18 cellular contexts compared by ENCODE assay signal in the genomic region with DNA sequence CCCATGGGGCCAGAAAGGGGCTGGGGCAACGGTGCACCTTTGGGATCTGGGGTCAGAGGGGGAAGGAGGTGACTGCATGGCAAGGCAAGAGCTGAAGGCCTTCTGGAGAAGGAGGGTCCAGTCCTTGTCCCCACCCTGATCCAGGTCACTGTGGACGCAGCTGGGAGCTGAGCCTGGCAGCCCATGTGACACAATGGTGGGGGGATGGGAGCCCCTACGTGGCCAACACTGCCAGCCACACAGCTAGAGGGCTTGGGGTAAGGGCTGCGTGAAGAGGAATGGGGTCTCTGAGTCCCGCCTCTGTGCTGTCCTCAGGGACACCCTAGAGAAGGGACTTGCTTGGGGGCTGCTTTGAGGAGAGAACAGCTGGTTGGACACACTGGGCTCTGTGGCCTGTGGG. TPM values are rescaled to one million over a fixed set of nuclear protein-coding genes. Genes with fewer than 3 reads are reported as not detected.
"Had no signal": no experiment of that assay in that cellular context is flagged by ENCODE, and none has a peak within 500 bp of the region (broad histone marks: within the 10 kb centered on the region; RNA-seq: fewer than 3 reads in every experiment).

No MANE protein-coding gene starts in this region.

RNA-seq across cellular contexts. Expression of gene SPDYE2B, which starts 30.7 kb away (rescaled TPM):
- total RNA-seq: glomerular endothelial cell, kidney, liver, lower lobe of right lung, mammary epithelial cell, mucosa of gallbladder, natural killer cell, occipital lobe, osteocyte, progenitor cell of endocrine pancreas, skeletal muscle tissue, smooth muscle cell, subcutaneous adipose tissue, suprapubic skin, thoracic aorta, ureter, uterus had no signal
- polyA plus RNA-seq: immature natural killer cell, mammary epithelial cell, smooth muscle cell had no signal
